ENCODE assay signal across 17 cellular contexts in the genomic region with DNA sequence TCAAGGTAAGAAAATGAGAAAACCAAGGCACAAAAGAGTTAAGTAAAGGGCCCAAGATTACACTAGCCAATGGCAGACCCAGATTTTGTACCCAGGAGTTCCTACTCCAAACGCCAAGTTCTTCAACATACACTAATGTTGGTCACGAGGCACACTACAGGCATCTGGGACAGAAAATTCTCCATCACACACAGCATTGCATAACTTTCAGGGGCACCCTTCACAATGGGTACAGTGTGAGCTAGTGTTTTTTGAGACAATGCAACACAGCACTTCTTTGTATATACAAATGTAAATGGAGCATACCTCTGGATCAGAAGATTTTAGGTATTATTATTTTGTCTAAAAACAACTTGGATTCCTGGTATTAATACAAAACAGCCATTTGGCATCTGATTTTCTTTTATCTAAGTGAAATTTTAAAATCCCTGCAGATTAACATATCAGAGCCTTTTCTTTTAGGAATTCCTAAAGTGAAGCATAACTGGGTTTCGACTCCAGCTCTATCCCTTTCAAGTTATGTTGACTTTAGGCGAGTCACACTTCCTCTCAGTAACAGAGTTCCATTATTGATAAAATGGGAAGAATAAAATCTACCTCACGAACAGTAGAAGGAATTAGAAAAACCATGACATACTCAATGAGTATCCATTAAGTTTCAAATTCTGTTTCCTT. TPM values are rescaled to one million over a fixed set of nuclear protein-coding genes. Genes with fewer than 3 reads are reported as not detected.
A peak's percentile ranks its signal among the peaks of the same experiment; 100 is the strongest.
DNase-seq lines count a peak whose midpoint lies in the region; ATAC-seq and TF ChIP-seq lines count a peak whose summit lies in the region.
"Had no signal": no experiment of that assay in that cellular context is flagged by ENCODE, and none has a peak within 500 bp of the region (broad histone marks: within the 10 kb centered on the region; RNA-seq: fewer than 3 reads in every experiment).

No MANE protein-coding gene starts in this region.

- POLR2A ChIA-PET in Panc1 (lab: Charles Lee), result interaction anchor here (0.5 kb wide), 1 partner anchor 109 kb away, joined by 3 read pairs; no protein-coding TSS in a partner anchor

- H3K27ac ChIP-seq in Panc1 (ENCODE audit: low read length) (peak overlapping the region; percentile 70), epithelial cell of prostate (peak overlapping the region; percentile 85), osteoblast (ENCODE audit: low read depth, low read length) (peak overlapping the region; percentile 46)
- H3K27ac ChIP-seq: stomach, VCaP had no signal

- peak; percentile 70 for ATAC-seq in Panc1
- ATAC-seq: activated naive CD4-positive, alpha-beta T cell treated with anti-CD3 and anti-CD28 coated beads, Interleukin-2, amount 50 U/mL, for 72 hours; naive thymus-derived CD4-positive, alpha-beta T cell; sciatic nerve had no signal

- H3K4me1 ChIP-seq in ES-I3 (ENCODE audit: insufficient read depth, low read length) (peaks cover 20% of the 10 kb centered on the region; the same call in 1 of the 2 replicates), Panc1 (ENCODE audit: control insufficient read depth, insufficient read depth, low read length) (peaks cover 3% of the 10 kb centered on the region; the same call in 1 of the 2 replicates), osteoblast (ENCODE audit: insufficient read depth, low read length) (peaks cover 21% of the 10 kb centered on the region)

- DNase-seq in Panc1 (ENCODE audit: low read depth, low spot score) (no peak), epithelial cell of prostate (ENCODE audit: low read depth, low spot score) (no peak), osteoblast (ENCODE audit: insufficient read length, low spot score, missing footprints) (no peak), NCI-H345 treated with DMSO at 0.1 percent for 48 hours (lab: John Stamatoyannopoulos, UW; ENCODE audit: unreplicated experiment) (no peak), NCI-H774 (lab: John Stamatoyannopoulos, UW) (no peak), NCI-H1105 treated with DMSO at 0.1 percent for 48 hours (lab: John Stamatoyannopoulos, UW) (no peak)
- DNase-seq: activated CD8-positive, alpha-beta memory T cell treated with anti-CD3 and anti-CD28 coated beads, Interleukin-2, amount 50 U/mL, for 4 hours; C1 segment of cervical spinal cord; GDM1; naive thymus-derived CD4-positive, alpha-beta T cell; NCI-H1436; NCI-H69; stomach had no signal

- peaks cover 2% of the 10 kb centered on the region for H3K79me2 ChIP-seq in osteoblast (ENCODE audit: insufficient read depth, low read length)

- CTCF ChIA-PET in Panc1 (lab: Charles Lee), result no interaction called here

- intact Hi-C loops in Panc1 (cut with micrococcal nuclease; ENCODE audit: unreplicated experiment), result no loop called here

- TF ChIP-seq CTCF in Panc1 (IDR thresholded peaks at IDR 0.05), result no peak
- TF ChIP-seq CTCF in osteoblast (IDR thresholded peaks at IDR 0.05; ENCODE audit: extremely low read depth, low read depth, low read length), result no peak

- H3K4me3 ChIP-seq in Panc1 (ENCODE audit: low read depth in 2 of 2, low read length in 2 of 2), result peak overlapping the region; percentile 29 to 51
- peak overlapping the region; percentile 33 for H3K4me3 ChIP-seq in osteoblast (ENCODE audit: insufficient read depth, low read length)
- H3K4me3 ChIP-seq: stomach had no signal

- H3K27me3 ChIP-seq in Panc1 (ENCODE audit: control insufficient read depth, insufficient read depth, low read length), result no peaks in the 10 kb centered on the region
- no peaks in the 10 kb centered on the region for H3K27me3 ChIP-seq in osteoblast (ENCODE audit: insufficient read depth, low read length)
- H3K27me3 ChIP-seq: stomach had no signal

- H3K9ac ChIP-seq in ES-I3 (ENCODE audit: low read depth, low read length), result peak overlapping the region; percentile 16; the same call in 1 of the 2 replicates

- H3K9me3 ChIP-seq in ES-I3 (ENCODE audit: control insufficient read depth, insufficient read depth, low read length) (no peaks in the 10 kb centered on the region), Panc1 (ENCODE audit: control insufficient read depth, insufficient read depth, low read depth, low read length) (no peaks in the 10 kb centered on the region), osteoblast (ENCODE audit: low read depth, low read length) (no peaks in the 10 kb centered on the region)
- H3K9me3 ChIP-seq: stomach had no signal

- BruUV-seq in Panc1 (replicated peaks; lab: Mats Ljungman, UMichigan), result no TSS peak

- H3K36me3 ChIP-seq in ES-I3 (ENCODE audit: insufficient read depth, low read length), result no peaks in the 10 kb centered on the region; the same call in 1 of the 2 replicates
- H3K36me3 ChIP-seq in Panc1 (ENCODE audit: control insufficient read depth, insufficient read depth, low read length), result no peaks in the 10 kb centered on the region
- H3K36me3 ChIP-seq in osteoblast (ENCODE audit: insufficient read depth, low read length), result no peaks in the 10 kb centered on the region
- H3K36me3 ChIP-seq: stomach had no signal

- in situ Hi-C loops in Panc1 (cut with HindIII; ENCODE audit: low pct_unique_long_range_greater_than_20kb, low sequenced_read_pairs), result no loop called here

- no peaks in the 10 kb centered on the region for H4K20me1 ChIP-seq in osteoblast (ENCODE audit: insufficient read depth, low read length)

- H2AFZ ChIP-seq in osteoblast (ENCODE audit: low read length), result peak overlapping the region; percentile 20

- H3K4me2 ChIP-seq in osteoblast (ENCODE audit: insufficient read depth, low read length), result peak overlapping the region; percentile 73

RNA-seq across cellular contexts. Expression of gene ADGRA3, which starts 41.1 kb away (rescaled TPM):
- 41.2 TPM for total RNA-seq in Panc1 (2021; ENCODE audit: unreplicated experiment)
- 28.1 TPM for polyA plus RNA-seq in Panc1 (2012; ENCODE audit: insufficient read length)
- 25.3 and 26.2 TPM in 2 replicates for total RNA-seq in osteoblast
